ENCODE assay signal across 19 cellular contexts in genomic region chr2:238005528-238005927, GRCh38. TPM values are rescaled to one million over a fixed set of nuclear protein-coding genes. Genes with fewer than 3 reads are reported as not detected.
A peak's percentile ranks its signal among the peaks of the same experiment; 100 is the strongest.
DNase-seq lines count a peak whose midpoint lies in the region; ATAC-seq, FAIRE-seq and TF ChIP-seq lines count a peak whose summit lies in the region.
"Had no signal": no experiment of that assay in that cellular context is flagged by ENCODE, and none has a peak within 500 bp of the region (broad histone marks: within the 10 kb centered on the region; RNA-seq: fewer than 3 reads in every experiment).

No MANE protein-coding gene starts in this region.

- peaks cover 14% of the 10 kb centered on the region; the same call in 2 of the 3 replicates for H3K36me3 ChIP-seq in K562 (ENCODE audit: control insufficient read depth, insufficient read depth, low read length)
- peaks cover 5 to 7% of the 10 kb centered on the region in 2 experiments for H3K36me3 ChIP-seq in keratinocyte (ENCODE audit: control insufficient read depth in 2 of 2, extremely low read depth in 1 of 2, insufficient read depth in 2 of 2, low read length in 2 of 2)
- no peaks in the 10 kb centered on the region for H3K36me3 ChIP-seq in H7 (replicated peaks; ENCODE audit: control insufficient read depth, insufficient read depth, low read length)
- H3K36me3 ChIP-seq in GM23338 (ENCODE audit: insufficient read depth) = no peaks in the 10 kb centered on the region

- H3K4me1 Mint-ChIP-seq in stimulated activated naive CD8-positive, alpha-beta T cell treated with anti-CD3 and anti-CD28 coated beads, Interleukin-15, Interleukin-2, amounts not matched to agents 100 ng/mL and 50 ng/mL, for 24 hours (ENCODE audit: low read depth) = peaks cover 84% of the 10 kb centered on the region
- peaks cover 82% of the 10 kb centered on the region for H3K4me1 Mint-ChIP-seq in stimulated activated naive CD8-positive, alpha-beta T cell treated with anti-CD3 and anti-CD28 coated beads, Interleukin-15, amount 100 ng/mL, for 72 hours
- 0 out of 3 replicates have a peak, but pooled peaks cover 3% of the 10 kb centered on the region for H3K4me1 Mint-ChIP-seq in GM23338

- DNase-seq in stimulated activated naive CD8-positive, alpha-beta T cell treated with anti-CD3 and anti-CD28 coated beads, Interleukin-15, amount 100 ng/mL, for 72 hours = no peak
- no peak for DNase-seq in K562 (ENCODE audit: extremely low read depth in 1 of 4, low spot score in 3 of 4)
- DNase-seq in keratinocyte (ENCODE audit: low read depth, low spot score) = no peak
- DNase-seq in H7 = no peak
- DNase-seq in GM23338 (ENCODE audit: low spot score) = no peak
- DNase-seq in activated effector memory CD4-positive, alpha-beta T cell treated with Interleukin-2 at 50 U/mL for 16 hours = no peak
- DNase-seq: Calu3; CD4-positive, alpha-beta T cell; DMS79 treated with DMSO at 0.1 percent for 48 hours; NCI-H1436 treated with DMSO at 0.1 percent for 48 hours; NCI-H2081; NCI-H524 treated with DMSO at 0.1 percent for 48 hours; NK-92 treated with Interleukin-12 subunit alpha and Interleukin-12 subunit beta, amount 100 ng/mL, for 24 hours; OCI-M1; RPMI8226 had no signal

- H3K27ac ChIP-seq in K562 (ENCODE audit: extremely low read depth, low read depth, low read length) = no peak overlapping the region
- no peak overlapping the region for H3K27ac ChIP-seq in keratinocyte (ENCODE audit: control insufficient read depth, insufficient read depth, low read length)
- no peak overlapping the region for H3K27ac ChIP-seq in GM23338 (ENCODE audit: low read depth)

- no peaks in the 10 kb centered on the region for H3K9me2 ChIP-seq in GM23338 (ENCODE audit: insufficient read depth)

- FAIRE-seq in K562 (lab: Jason Lieb, UNC) (no peak), keratinocyte (lab: Jason Lieb, UNC) (peak; percentile 76)
- FAIRE-seq: G401.6, GM12891 had no signal

- CTCF ChIA-PET in K562 (lab: Yijun Ruan, JAX; ENCODE audit: low intra/inter-chr PET ratio) = no interaction called here

- intact Hi-C loops in K562 (cut with micrococcal nuclease) = no loop called here

- H3K79me2 ChIP-seq in K562 (ENCODE audit: control insufficient read depth, insufficient read depth, low read length) (peaks cover 25% of the 10 kb centered on the region; the same call in 2 of the 3 replicates), keratinocyte (ENCODE audit: control insufficient read depth, insufficient read depth, low read length) (peaks cover 38% of the 10 kb centered on the region), GM23338 (replicated peaks; ENCODE audit: insufficient read depth) (peaks cover 27% of the 10 kb centered on the region; the same call in 1 of the 2 replicates)

- TF ChIP-seq CTCF in K562 (IDR thresholded peaks at IDR 0.05 in 2 of 3, conservative IDR thresholded peaks at IDR 0.05 in 1 of 3; ENCODE audit: insufficient read depth in 2 of 3, low read depth in 1 of 3, low read length in 3 of 3) = no peak
- no peak for TF ChIP-seq CTCF in keratinocyte (optimal IDR thresholded peaks at IDR 0.05 in 1 of 3, IDR thresholded peaks at IDR 0.05 in 1 of 3, conservative IDR thresholded peaks at IDR 0.05 in 1 of 3; ENCODE audit: extremely low read depth in 1 of 3, insufficient read depth in 2 of 3, low read length in 3 of 3)
- no peak for TF ChIP-seq CTCF in GM23338 (conservative IDR thresholded peaks at IDR 0.05; ENCODE audit: low read depth in 2 of 2)

- no peak for TF ChIP-seq POLR2A in K562 (conservative IDR thresholded peaks at IDR 0.05)

- H3K27ac Mint-ChIP-seq in stimulated activated naive CD8-positive, alpha-beta T cell treated with anti-CD3 and anti-CD28 coated beads, Interleukin-15, Interleukin-2, amounts not matched to agents 100 ng/mL and 50 ng/mL, for 24 hours = peak overlapping the region; percentile 85
- peak overlapping the region in 1 of 2 donors; percentile 34 for H3K27ac Mint-ChIP-seq in stimulated activated naive CD8-positive, alpha-beta T cell treated with anti-CD3 and anti-CD28 coated beads, Interleukin-15, amount 100 ng/mL, for 72 hours
- H3K27ac Mint-ChIP-seq in GM23338 = no peak overlapping the region
- H3K27ac Mint-ChIP-seq: B cell had no signal

- H4K20me1 ChIP-seq in K562 (replicated peaks; ENCODE audit: control insufficient read depth, insufficient read depth, low read length) (no peaks in the 10 kb centered on the region), keratinocyte (ENCODE audit: control insufficient read depth, extremely low read depth, insufficient read depth, low read length) (no peaks in the 10 kb centered on the region), GM23338 (replicated peaks; ENCODE audit: insufficient read depth) (peaks cover 8% of the 10 kb centered on the region; the same call in 1 of the 2 replicates)

- ATAC-seq in stimulated activated naive CD8-positive, alpha-beta T cell treated with anti-CD3 and anti-CD28 coated beads, Interleukin-15, amount 100 ng/mL, for 72 hours = no peak
- no peak for ATAC-seq in K562
- ATAC-seq in GM23338 = no peak

- H3F3A ChIP-seq in GM23338 (replicated peaks; ENCODE audit: low read depth) = no peaks in the 10 kb centered on the region

- TF ChIP-seq EP300 in K562 (IDR thresholded peaks at IDR 0.05; ENCODE audit: low read length) = no peak

- peaks cover 53% of the 10 kb centered on the region for H3K36me3 Mint-ChIP-seq in stimulated activated naive CD8-positive, alpha-beta T cell treated with anti-CD3 and anti-CD28 coated beads, Interleukin-15, Interleukin-2, amounts not matched to agents 100 ng/mL and 50 ng/mL, for 24 hours (ENCODE audit: low read depth)
- H3K36me3 Mint-ChIP-seq in GM23338 (ENCODE audit: low read depth) = peaks cover under 1% of the 10 kb centered on the region; the same call in 2 of the 3 replicates

- POLR2A ChIA-PET in K562 (lab: Yijun Ruan, JAX) = interaction anchor here (1.5 kb wide), 1 partner anchor 11 kb away, joined by 3 read pairs; no protein-coding TSS in a partner anchor

- no peaks in the 10 kb centered on the region for H3K9me3 Mint-ChIP-seq in stimulated activated naive CD8-positive, alpha-beta T cell treated with anti-CD3 and anti-CD28 coated beads, Interleukin-15, Interleukin-2, amounts not matched to agents 100 ng/mL and 50 ng/mL, for 24 hours
- no peaks in the 10 kb centered on the region for H3K9me3 Mint-ChIP-seq in stimulated activated naive CD8-positive, alpha-beta T cell treated with anti-CD3 and anti-CD28 coated beads, Interleukin-15, amount 100 ng/mL, for 72 hours
- H3K9me3 Mint-ChIP-seq in GM23338 = no peaks in the 10 kb centered on the region
- H3K9me3 Mint-ChIP-seq: CD4-positive, alpha-beta T cell had no signal

- no peaks in the 10 kb centered on the region for H3K9me3 ChIP-seq in K562 (replicated peaks; ENCODE audit: control insufficient read depth, insufficient read depth, low read depth, low read length)
- no peaks in the 10 kb centered on the region for H3K9me3 ChIP-seq in keratinocyte (ENCODE audit: control insufficient read depth, low read depth, low read length)

- no TSS peak for BruUV-seq in K562 (replicated peaks; lab: Mats Ljungman, UMichigan)

- dilution Hi-C loops in keratinocyte (cut with MboI; ENCODE audit: extremely low pct_ligation_motif_present, low sequenced_read_pairs) = no loop called here

- H3K27me3 ChIP-seq in K562 (ENCODE audit: control insufficient read depth in 2 of 2, insufficient read depth in 2 of 2, low read length in 2 of 2) (no peaks in the 10 kb centered on the region), keratinocyte (ENCODE audit: control insufficient read depth, extremely low read depth, insufficient read depth, low read length) (no peaks in the 10 kb centered on the region), H7 (ENCODE audit: control insufficient read depth, insufficient read depth, low read length) (no peaks in the 10 kb centered on the region), GM23338 (ENCODE audit: insufficient read depth) (no peaks in the 10 kb centered on the region)

- 91% methylated on average over 1 of the region's 1 CpG for WGBS in K562 (ENCODE audit: insufficient coverage, low coverage, missing lambda C conversion rate)

- no peaks in the 10 kb centered on the region for H3K4me1 ChIP-seq in K562 (replicated peaks in 1 of 2; ENCODE audit: control insufficient read depth in 2 of 2, insufficient read depth in 2 of 2, low read length in 2 of 2)
- H3K4me1 ChIP-seq in keratinocyte (ENCODE audit: control insufficient read depth, extremely low read depth, insufficient read depth, low read length) = peaks cover 5% of the 10 kb centered on the region
- no peaks in the 10 kb centered on the region for H3K4me1 ChIP-seq in GM23338 (ENCODE audit: insufficient read depth)

- no peak overlapping the region for H3K4me3 ChIP-seq in K562
- H3K4me3 ChIP-seq in keratinocyte (ENCODE audit: control insufficient read depth in 2 of 3, extremely low read depth in 1 of 3, insufficient read depth in 2 of 3, low read depth in 1 of 3, low read length in 3 of 3) = no peak overlapping the region
- no peak overlapping the region for H3K4me3 ChIP-seq in H7 (ENCODE audit: insufficient read depth, low read depth, low read length)
- no peak overlapping the region for H3K4me3 ChIP-seq in GM23338

- TF ChIP-seq RAD21 in K562 (CRISPR knock-in tag; conservative IDR thresholded peaks at IDR 0.05 in 1 of 2, IDR thresholded peaks at IDR 0.05 in 1 of 2) = no peak

- H3K4me2 ChIP-seq in K562 (ENCODE audit: insufficient read depth, low read length) (no peak overlapping the region), keratinocyte (ENCODE audit: control insufficient read depth, extremely low read depth, insufficient read depth, low read depth, low read length) (no peak overlapping the region), GM23338 (no peak overlapping the region)

- H3K27me3 Mint-ChIP-seq in stimulated activated naive CD8-positive, alpha-beta T cell treated with anti-CD3 and anti-CD28 coated beads, Interleukin-15, Interleukin-2, amounts not matched to agents 100 ng/mL and 50 ng/mL, for 24 hours = no peaks in the 10 kb centered on the region
- H3K27me3 Mint-ChIP-seq in stimulated activated naive CD8-positive, alpha-beta T cell treated with anti-CD3 and anti-CD28 coated beads, Interleukin-15, amount 100 ng/mL, for 72 hours = no peaks in the 10 kb centered on the region
- no peaks in the 10 kb centered on the region for H3K27me3 Mint-ChIP-seq in GM23338 (ENCODE audit: insufficient read depth, low read depth, poor library complexity)
- H3K27me3 Mint-ChIP-seq: B cell; CD4-positive, alpha-beta T cell had no signal

- H2AFZ ChIP-seq in K562 (ENCODE audit: low read depth, low read length) (no peak overlapping the region), keratinocyte (ENCODE audit: control insufficient read depth, low read length) (no peak overlapping the region), GM23338 (no peak overlapping the region)

- H3K4me3 Mint-ChIP-seq in stimulated activated naive CD8-positive, alpha-beta T cell treated with anti-CD3 and anti-CD28 coated beads, Interleukin-15, Interleukin-2, amounts not matched to agents 100 ng/mL and 50 ng/mL, for 24 hours = peak overlapping the region; percentile 15
- peak overlapping the region in 1 of 2 donors; percentile 27 for H3K4me3 Mint-ChIP-seq in stimulated activated naive CD8-positive, alpha-beta T cell treated with anti-CD3 and anti-CD28 coated beads, Interleukin-15, amount 100 ng/mL, for 72 hours
- H3K4me3 Mint-ChIP-seq in GM23338 = no peak overlapping the region
- H3K4me3 Mint-ChIP-seq: B cell; CD4-positive, alpha-beta T cell had no signal

- H3K9me1 ChIP-seq in K562 (ENCODE audit: control insufficient read depth, insufficient read depth, low read length) (no peaks in the 10 kb centered on the region), keratinocyte (ENCODE audit: control insufficient read depth, extremely low read depth, insufficient read depth, low read length) (no peaks in the 10 kb centered on the region)

- H3K9ac ChIP-seq in K562 (ENCODE audit: insufficient read depth in 1 of 2, low read depth in 2 of 2, low read length in 2 of 2) (no peak overlapping the region), keratinocyte (ENCODE audit: control insufficient read depth, extremely low read depth, insufficient read depth, low read length) (no peak overlapping the region)

- in situ Hi-C loops in K562 (cut with MboI) = no loop called here

RNA-seq across cellular contexts. Expression of gene UBE2F, which starts 38.7 kb away (rescaled TPM):
- total RNA-seq in K562 (2011; cell fraction: chromatin; rRNA removed; ENCODE audit: low replicate concordance) = 51.8 and 53.3 TPM in 2 replicates
- total RNA-seq in K562 (2011; cell fraction: nucleolus; rRNA removed) = 34.2 and 44.7 TPM in 2 replicates
- total RNA-seq in K562 (2011; cell fraction: nucleoplasm; rRNA removed) = 38.6 and 66.0 TPM in 2 replicates
- total RNA-seq in K562 (2014; rRNA removed) (44.3 and 54.0 TPM in 2 replicates), K562 (2014; rRNA removed; fragmentation: Illumina TruSeq; extraction: Trizol) (56.4 and 59.4 TPM in 2 replicates), K562 (2015; rRNA removed; fragmentation: Illumina TruSeq; extraction: Trizol) (42.8 and 50.7 TPM in 2 replicates), K562 (2021) (53.0 and 57.9 TPM in 2 replicates)
- polyA plus RNA-seq in K562 (2011; rRNA removed) (68.5 and 87.1 TPM in 2 replicates), K562 (2014; fragmentation: Illumina TruSeq; extraction: Trizol) (82.6 and 88.1 TPM in 2 replicates), K562 (2014; fragmentation: Nextera tagmentation; extraction: Ambion mirVana) (10 to 100 TPM; 18.1 to 24.9 TPM), K562 (2014; rRNA removed) (52.9 and 62.2 TPM in 2 replicates), keratinocyte (63.6 to 98.6 TPM (median 95.6 TPM) in 3 replicates), GM23338 (2016; fragmentation: Nextera tagmentation; extraction: Ambion mirVana) (91.3 and 98.2 TPM in 2 replicates)
- polyA plus RNA-seq in K562 (2011; cell fraction: cytosol; rRNA removed) = 52.0 and 70.8 TPM in 2 replicates
- polyA plus RNA-seq in K562 (2011; cell fraction: nucleus; rRNA removed) = 21.9 and 30.1 TPM in 2 replicates
- 55.3 and 72.7 TPM in 2 replicates for polyA plus RNA-seq in K562 (2012)
- polyA minus RNA-seq in K562 (2011; rRNA and poly(A)+ RNA removed) = 36.2 and 36.5 TPM in 2 replicates
- 22.9 and 26.1 TPM in 2 replicates for polyA minus RNA-seq in K562 (2011; cell fraction: cytosol; rRNA and poly(A)+ RNA removed)
- 21.5 and 27.3 TPM in 2 replicates for polyA minus RNA-seq in K562 (2011; cell fraction: nucleus; rRNA and poly(A)+ RNA removed)
- polyA plus RNA-seq in keratinocyte (2011; ENCODE audit: low read depth) = 18.8 TPM
- 94.7 and 142 TPM in 2 replicates for polyA plus RNA-seq in keratinocyte (2011; cell fraction: cytosol; rRNA removed)
- polyA plus RNA-seq in keratinocyte (2011; cell fraction: nucleus; rRNA removed) = 35.2 and 44.2 TPM in 2 replicates
- 62.5 and 68.7 TPM in 2 replicates for polyA plus RNA-seq in keratinocyte (2012; ENCODE audit: low replicate concordance)
- polyA minus RNA-seq in keratinocyte = 26.1 to 39.6 TPM (median 34.8 TPM) in 3 replicates
- 48.3 TPM for polyA minus RNA-seq in keratinocyte (2011; cell fraction: cytosol; rRNA and poly(A)+ RNA removed)
- 20.0 and 28.0 TPM in 2 replicates for polyA minus RNA-seq in keratinocyte (2011; cell fraction: nucleus; rRNA and poly(A)+ RNA removed)
- 36.9 and 54.8 TPM in 2 replicates for total RNA-seq in H7 (2014; rRNA removed; shearing (Covaris generic))
- 56.7 and 106 TPM in 2 replicates for total RNA-seq in GM23338 (2014; rRNA removed; shearing (Covaris generic))

RNA-seq across cellular contexts. Expression of gene SCLY, which starts 55.3 kb away (rescaled TPM):
- total RNA-seq in K562 (2011; cell fraction: chromatin; rRNA removed; ENCODE audit: low replicate concordance) = 81.0 and 87.4 TPM in 2 replicates
- 56.5 and 64.7 TPM in 2 replicates for total RNA-seq in K562 (2011; cell fraction: nucleolus; rRNA removed)
- total RNA-seq in K562 (2011; cell fraction: nucleoplasm; rRNA removed) = 82.6 and 125 TPM in 2 replicates
- total RNA-seq in K562 (2014; rRNA removed) = 22.3 and 32.0 TPM in 2 replicates
- 18.7 and 21.1 TPM in 2 replicates for total RNA-seq in K562 (2014; rRNA removed; fragmentation: Illumina TruSeq; extraction: Trizol)
- 18.6 TPM in 2 replicates for total RNA-seq in K562 (2015; rRNA removed; fragmentation: Illumina TruSeq; extraction: Trizol)
- total RNA-seq in K562 (2021) = 32.2 and 38.2 TPM in 2 replicates
- polyA plus RNA-seq in K562 (2011; rRNA removed) = 15.6 and 17.1 TPM in 2 replicates
- polyA plus RNA-seq in K562 (2011; cell fraction: cytosol; rRNA removed) = 14.7 and 24.8 TPM in 2 replicates
- polyA plus RNA-seq in K562 (2011; cell fraction: nucleus; rRNA removed) = 41.4 and 66.7 TPM in 2 replicates
- 22.6 and 23.3 TPM in 2 replicates for polyA plus RNA-seq in K562 (2012)
- 20.8 and 26.7 TPM in 2 replicates for polyA plus RNA-seq in K562 (2014; fragmentation: Illumina TruSeq; extraction: Trizol)
- 1 to 10 TPM; 2.6 to 4.1 TPM for polyA plus RNA-seq in K562 (2014; fragmentation: Nextera tagmentation; extraction: Ambion mirVana)
- 23.9 and 27.4 TPM in 2 replicates for polyA plus RNA-seq in K562 (2014; rRNA removed)
- 15.6 and 16.8 TPM in 2 replicates for polyA minus RNA-seq in K562 (2011; rRNA and poly(A)+ RNA removed)
- 15.5 and 16.5 TPM in 2 replicates for polyA minus RNA-seq in K562 (2011; cell fraction: cytosol; rRNA and poly(A)+ RNA removed)
- 26.5 and 33.8 TPM in 2 replicates for polyA minus RNA-seq in K562 (2011; cell fraction: nucleus; rRNA and poly(A)+ RNA removed)
- polyA plus RNA-seq in keratinocyte = 11.4 to 11.9 TPM (median 11.8 TPM) in 3 replicates
- polyA plus RNA-seq in keratinocyte (2011; ENCODE audit: low read depth) = 3.2 TPM
- 10.3 and 12.1 TPM in 2 replicates for polyA plus RNA-seq in keratinocyte (2011; cell fraction: cytosol; rRNA removed)
- polyA plus RNA-seq in keratinocyte (2011; cell fraction: nucleus; rRNA removed) = 14.2 and 15.5 TPM in 2 replicates
- polyA plus RNA-seq in keratinocyte (2012; ENCODE audit: low replicate concordance) = 5.4 and 13.8 TPM in 2 replicates
- polyA minus RNA-seq in keratinocyte = 11.0 to 21.0 TPM (median 15.0 TPM) in 3 replicates
- polyA minus RNA-seq in keratinocyte (2011; cell fraction: cytosol; rRNA and poly(A)+ RNA removed) = 18.4 TPM
- 8.4 and 13.3 TPM in 2 replicates for polyA minus RNA-seq in keratinocyte (2011; cell fraction: nucleus; rRNA and poly(A)+ RNA removed)
- 50.6 and 53.0 TPM in 2 replicates for total RNA-seq in H7 (2014; rRNA removed; shearing (Covaris generic))
- total RNA-seq in GM23338 (2014; rRNA removed; shearing (Covaris generic)) = 68.9 and 80.3 TPM in 2 replicates
- 57.2 and 61.1 TPM in 2 replicates for polyA plus RNA-seq in GM23338 (2016; fragmentation: Nextera tagmentation; extraction: Ambion mirVana)
